ENCODE assay signal across 22 cellular contexts in the genomic region with DNA sequence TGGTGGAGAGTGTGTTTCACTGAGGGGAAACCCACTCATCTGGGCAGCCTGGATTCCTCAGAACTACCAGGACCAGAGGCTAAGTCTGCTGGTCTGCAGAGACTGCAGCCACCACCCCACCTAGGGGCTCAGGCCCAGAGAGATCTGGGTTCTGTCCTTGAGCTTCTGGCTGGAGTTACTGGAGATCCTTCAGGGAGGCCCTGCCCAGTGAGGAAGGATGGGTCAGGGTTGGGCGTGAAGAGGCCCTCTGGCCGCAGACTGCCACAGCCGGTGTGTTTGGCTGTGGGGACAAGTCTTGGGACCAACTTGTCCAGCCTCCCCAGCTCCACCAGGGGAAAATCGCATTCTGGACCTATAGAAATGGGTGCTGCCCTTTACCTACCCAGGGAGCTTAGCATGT.
"Had no signal": no experiment of that assay in that cellular context is flagged by ENCODE, and none has a peak within 500 bp of the region (broad histone marks: within the 10 kb centered on the region; RNA-seq: fewer than 3 reads in every experiment).

No MANE protein-coding gene starts in this region.

- H3K9me3 ChIP-seq: colonic mucosa, esophagus squamous epithelium, gastrocnemius medialis had no signal

- H3K27me3 ChIP-seq: colonic mucosa, dorsolateral prefrontal cortex, esophagus muscularis mucosa, esophagus squamous epithelium, foreskin keratinocyte, gastrocnemius medialis, gastroesophageal sphincter, heart left ventricle, heart right ventricle had no signal

- H3K27ac ChIP-seq: colonic mucosa, coronary artery, dorsolateral prefrontal cortex, epithelial cell of prostate, esophagus muscularis mucosa, esophagus squamous epithelium, foreskin keratinocyte, gastrocnemius medialis, gastroesophageal sphincter, heart left ventricle, heart right ventricle had no signal

- H3K4me3 ChIP-seq: colonic mucosa, coronary artery, dorsolateral prefrontal cortex, esophagus muscularis mucosa, esophagus squamous epithelium, gastrocnemius medialis, gastroesophageal sphincter, heart left ventricle, heart right ventricle had no signal

- H3K36me3 ChIP-seq: colonic mucosa, esophagus muscularis mucosa, esophagus squamous epithelium, gastrocnemius medialis, gastroesophageal sphincter, heart left ventricle, heart right ventricle had no signal

- H3K4me1 ChIP-seq: colonic mucosa, esophagus muscularis mucosa, esophagus squamous epithelium, foreskin keratinocyte, gastrocnemius medialis, gastroesophageal sphincter, heart right ventricle had no signal

- DNase-seq: colonic mucosa; cortex of kidney; dermis blood vessel endothelial cell; dorsolateral prefrontal cortex; effector CD4-positive, alpha-beta T cell; effector CD8-positive, alpha-beta T cell; effector memory CD4-positive, alpha-beta T cell; effector memory CD8-positive, alpha-beta T cell; endodermal cell; erythroblast; esophagus squamous epithelium; foreskin keratinocyte; foreskin melanocyte; gastrocnemius medialis; glutamatergic neuron; head of caudate nucleus; heart right ventricle had no signal
